ENCODE assay signal across 12 cellular contexts in the genomic region with DNA sequence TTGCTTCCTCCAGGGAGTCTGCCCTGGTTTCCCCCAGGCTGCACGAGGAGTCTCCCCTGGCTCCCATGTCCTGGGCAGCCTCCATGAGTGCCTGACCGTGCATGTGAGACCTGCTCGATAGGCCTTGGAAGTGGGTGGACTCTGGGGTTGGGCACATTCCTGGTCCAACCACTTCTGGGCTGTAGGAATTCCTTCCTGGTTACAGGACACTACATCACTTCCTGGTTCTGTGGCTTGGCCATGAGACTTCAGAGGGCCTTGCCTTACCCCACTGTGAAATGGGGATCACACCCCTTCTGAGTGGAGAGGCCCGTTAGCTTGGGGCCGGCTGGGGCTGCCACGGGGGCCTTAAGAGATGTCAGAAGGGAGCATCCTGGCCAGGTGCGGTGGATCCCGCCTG. TPM values are rescaled to one million over a fixed set of nuclear protein-coding genes. Genes with fewer than 3 reads are reported as not detected.
DNase-seq lines count a peak whose midpoint lies in the region; ATAC-seq and TF ChIP-seq lines count a peak whose summit lies in the region.
"Had no signal": no experiment of that assay in that cellular context is flagged by ENCODE, and none has a peak within 500 bp of the region (broad histone marks: within the 10 kb centered on the region; RNA-seq: fewer than 3 reads in every experiment).

No MANE protein-coding gene starts in this region.

- in situ Hi-C loops in gastrocnemius medialis (cut with MboI; ENCODE audit: low sequenced_read_pairs in 4 of 4) = no loop called here

- TF ChIP-seq CTCF in PC-9 (conservative IDR thresholded peaks at IDR 0.05) (no peak), gastrocnemius medialis (IDR thresholded peaks at IDR 0.05 in 4 of 5, conservative IDR thresholded peaks at IDR 0.05 in 1 of 5) (no peak)

- peak overlapping the region; percentile 42; the same call in 1 of the 2 replicates for H2AFZ ChIP-seq in PC-9

- ATAC-seq in activated T-helper 17 cell treated with anti-CD3 and anti-CD28 coated beads, Interleukin-2, amount 50 U/mL, for 72 hours (replicated peaks) = no peak
- ATAC-seq in gastrocnemius medialis = no peak
- ATAC-seq: body of pancreas had no signal

- CTCF ChIA-PET in PC-9 (lab: Charles Lee) = interaction anchor here (0.8 kb wide), 1 partner anchor 31 kb away, joined by 3 read pairs; no protein-coding TSS in a partner anchor

- H3K4me3 ChIP-seq in PC-9 (peak overlapping the region; percentile 56; the same call in 1 of the 2 replicates), gastrocnemius medialis (no peak overlapping the region)
- H3K4me3 ChIP-seq: body of pancreas, HAP-1 had no signal

- BruUV-seq in PC-9 (replicated peaks; lab: Mats Ljungman, UMichigan) = no TSS peak

- H3K9me2 ChIP-seq in PC-9 (ENCODE audit: insufficient read depth) = no peaks in the 10 kb centered on the region

- peaks cover 63% of the 10 kb centered on the region for H3F3A ChIP-seq in PC-9 (ENCODE audit: insufficient read depth, low read depth)

- POLR2A ChIA-PET in PC-9 (lab: Charles Lee; ENCODE audit: unreplicated experiment) = no interaction called here

- H3K9me3 Mint-ChIP-seq in activated T-helper 17 cell treated with anti-CD3 and anti-CD28 coated beads, Interleukin-2, amount 50 U/mL, for 72 hours = no peaks in the 10 kb centered on the region
- H3K9me3 Mint-ChIP-seq: T-helper 2 cell treated with Interferon-gamma antibody and Interleukin-4, amounts not matched to agents 5 μg/mL and 100 μg/mL, for 36 hours had no signal

- H3K79me2 ChIP-seq in PC-9 (ENCODE audit: low read depth) = peaks cover 17% of the 10 kb centered on the region

- H3K4me2 ChIP-seq in PC-9 = peak overlapping the region; percentile 63

- intact Hi-C loops in PC-9 (cut with micrococcal nuclease; ENCODE audit: unreplicated experiment) (loop anchor here (10.0 kb wide), 3 partner anchors 328 to 1008 kb away; a partner anchor contains a TSS), gastrocnemius medialis (cut with DNase I; ENCODE audit: low total_unique reads) (no loop called here)

- DNase-seq in AG08396 (ENCODE audit: low spot score) (peak; percentile 82), PC-9 (peak; percentile 82 to 95), glomerular visceral epithelial cell (ENCODE audit: extremely low spot score) (peak; percentile 84), NCI-H2196 treated with DMSO at 0.1 percent for 48 hours (lab: John Stamatoyannopoulos, UW; ENCODE audit: unreplicated experiment) (no peak), gastrocnemius medialis (no peak)
- DNase-seq: body of pancreas, NCI-H1048 had no signal

- H3K9me3 ChIP-seq in PC-9 (ENCODE audit: insufficient read depth, low read depth) (no peaks in the 10 kb centered on the region), gastrocnemius medialis (no peaks in the 10 kb centered on the region)
- H3K9me3 ChIP-seq: body of pancreas, HAP-1 had no signal

- no peaks in the 10 kb centered on the region for H3K36me3 ChIP-seq in PC-9 (ENCODE audit: low read depth)
- H3K36me3 ChIP-seq in gastrocnemius medialis = no peaks in the 10 kb centered on the region
- H3K36me3 ChIP-seq: HAP-1 had no signal

- H3K4me1 Mint-ChIP-seq in activated T-helper 17 cell treated with anti-CD3 and anti-CD28 coated beads, Interleukin-2, amount 50 U/mL, for 72 hours = no peaks in the 10 kb centered on the region

- no peak overlapping the region for H3K4me3 Mint-ChIP-seq in activated T-helper 17 cell treated with anti-CD3 and anti-CD28 coated beads, Interleukin-2, amount 50 U/mL, for 72 hours
- H3K4me3 Mint-ChIP-seq: B cell; T-helper 2 cell treated with Interferon-gamma antibody and Interleukin-4, amounts not matched to agents 5 μg/mL and 100 μg/mL, for 36 hours had no signal

- H3K27me3 Mint-ChIP-seq in activated T-helper 17 cell treated with anti-CD3 and anti-CD28 coated beads, Interleukin-2, amount 50 U/mL, for 72 hours = no peaks in the 10 kb centered on the region
- H3K27me3 Mint-ChIP-seq: B cell had no signal

- no peaks in the 10 kb centered on the region for H3K36me3 Mint-ChIP-seq in activated T-helper 17 cell treated with anti-CD3 and anti-CD28 coated beads, Interleukin-2, amount 50 U/mL, for 72 hours (ENCODE audit: low read depth)

- no peaks in the 10 kb centered on the region for H3K27me3 ChIP-seq in PC-9 (ENCODE audit: insufficient read depth, low read depth)
- H3K27me3 ChIP-seq in gastrocnemius medialis = peaks cover 0 to 3% (median 0%) of the 10 kb centered on the region in 3 donors
- H3K27me3 ChIP-seq: body of pancreas had no signal

- no peak for TF ChIP-seq POLR2A in gastrocnemius medialis (IDR thresholded peaks at IDR 0.05)

- peak overlapping the region; percentile 66 for H3K27ac ChIP-seq in PC-9
- H3K27ac ChIP-seq in gastrocnemius medialis = no peak overlapping the region
- H3K27ac ChIP-seq: body of pancreas had no signal

- H3K4me1 ChIP-seq in PC-9 (replicated peaks; ENCODE audit: insufficient read depth) (peaks cover 41% of the 10 kb centered on the region), gastrocnemius medialis (peaks cover 7 to 15% of the 10 kb centered on the region in 2 donors)

- no peak overlapping the region for H3K27ac Mint-ChIP-seq in activated T-helper 17 cell treated with anti-CD3 and anti-CD28 coated beads, Interleukin-2, amount 50 U/mL, for 72 hours
- H3K27ac Mint-ChIP-seq: B cell; T-helper 2 cell treated with Interferon-gamma antibody and Interleukin-4, amounts not matched to agents 5 μg/mL and 100 μg/mL, for 36 hours had no signal

- H4K20me1 ChIP-seq in PC-9 (ENCODE audit: insufficient read depth) = peaks cover 5% of the 10 kb centered on the region; the same call in 1 of the 2 replicates

RNA-seq across cellular contexts. Expression of a gene that starts 4.0 kb away (rescaled TPM):
- total RNA-seq in PC-9 (2021) (17.7 and 19.3 TPM in 2 replicates), gastrocnemius medialis (10 to 100 TPM in 3 of 4 donors, 1 to 10 TPM in 1; 7.4 to 22.3 (median 14.1) TPM)
- 10 to 100 TPM; 11.1 to 11.3 TPM for total RNA-seq in activated T-helper 17 cell treated with anti-CD3 and anti-CD28 coated beads, Interleukin-2, amount 50 U/mL, for 72 hours

RNA-seq across cellular contexts. Expression of a gene that starts 7.9 kb away (rescaled TPM):
- 0.73 and 0.74 TPM in 2 replicates for total RNA-seq in PC-9 (2021)
- not detected for total RNA-seq in activated T-helper 17 cell treated with anti-CD3 and anti-CD28 coated beads, Interleukin-2, amount 50 U/mL, for 72 hours
- total RNA-seq in gastrocnemius medialis = not detected
- total RNA-seq: B cell, body of pancreas, lower leg skin had no signal

RNA-seq across cellular contexts. Expression of a gene that starts 11.0 kb away (rescaled TPM):
- 92.4 and 113 TPM in 2 replicates for total RNA-seq in PC-9 (2021)
- 10 to 100 TPM; 21.2 to 39.5 TPM for total RNA-seq in activated T-helper 17 cell treated with anti-CD3 and anti-CD28 coated beads, Interleukin-2, amount 50 U/mL, for 72 hours
- 100 to 1,000 TPM in 1 of 4 donors, 10 to 100 TPM in 3; 59.7 to 101 (median 88.7) TPM for total RNA-seq in gastrocnemius medialis

RNA-seq across cellular contexts. Expression of a gene that starts 12.5 kb away (rescaled TPM):
- 61.6 and 103 TPM in 2 replicates for total RNA-seq in PC-9 (2021)
- 10 to 100 TPM in 1 of 2 donors, 1 to 10 TPM in 1; 7.1 to 12.3 TPM for total RNA-seq in activated T-helper 17 cell treated with anti-CD3 and anti-CD28 coated beads, Interleukin-2, amount 50 U/mL, for 72 hours
- 1 to 10 TPM in 2 of 4 donors, under 1 TPM in 2; 0.40 to 2.5 (median 1.1) TPM for total RNA-seq in gastrocnemius medialis

RNA-seq across cellular contexts. Expression of a gene that starts 15.8 kb away (rescaled TPM):
- total RNA-seq in PC-9 (2021) (3.9 and 4.8 TPM in 2 replicates), gastrocnemius medialis (1 to 10 TPM in 2 of 4 donors, under 1 TPM in 2; 0.53 to 2.2 (median 1.1) TPM)
- under 1 TPM; 0.41 to 0.69 TPM for total RNA-seq in activated T-helper 17 cell treated with anti-CD3 and anti-CD28 coated beads, Interleukin-2, amount 50 U/mL, for 72 hours

Comparison
In these comparisons a context has a peak if more than half of its experiments do, and no peak if none do; other contexts are left out.
1. DNase-seq: peak in AG08396 (single experiment), PC-9 (2 of 2) and glomerular visceral epithelial cell (single experiment); none in NCI-H2196 treated with DMSO at 0.1 percent for 48 hours (single experiment) and gastrocnemius medialis (0 of 2).